In the genomic region with DNA sequence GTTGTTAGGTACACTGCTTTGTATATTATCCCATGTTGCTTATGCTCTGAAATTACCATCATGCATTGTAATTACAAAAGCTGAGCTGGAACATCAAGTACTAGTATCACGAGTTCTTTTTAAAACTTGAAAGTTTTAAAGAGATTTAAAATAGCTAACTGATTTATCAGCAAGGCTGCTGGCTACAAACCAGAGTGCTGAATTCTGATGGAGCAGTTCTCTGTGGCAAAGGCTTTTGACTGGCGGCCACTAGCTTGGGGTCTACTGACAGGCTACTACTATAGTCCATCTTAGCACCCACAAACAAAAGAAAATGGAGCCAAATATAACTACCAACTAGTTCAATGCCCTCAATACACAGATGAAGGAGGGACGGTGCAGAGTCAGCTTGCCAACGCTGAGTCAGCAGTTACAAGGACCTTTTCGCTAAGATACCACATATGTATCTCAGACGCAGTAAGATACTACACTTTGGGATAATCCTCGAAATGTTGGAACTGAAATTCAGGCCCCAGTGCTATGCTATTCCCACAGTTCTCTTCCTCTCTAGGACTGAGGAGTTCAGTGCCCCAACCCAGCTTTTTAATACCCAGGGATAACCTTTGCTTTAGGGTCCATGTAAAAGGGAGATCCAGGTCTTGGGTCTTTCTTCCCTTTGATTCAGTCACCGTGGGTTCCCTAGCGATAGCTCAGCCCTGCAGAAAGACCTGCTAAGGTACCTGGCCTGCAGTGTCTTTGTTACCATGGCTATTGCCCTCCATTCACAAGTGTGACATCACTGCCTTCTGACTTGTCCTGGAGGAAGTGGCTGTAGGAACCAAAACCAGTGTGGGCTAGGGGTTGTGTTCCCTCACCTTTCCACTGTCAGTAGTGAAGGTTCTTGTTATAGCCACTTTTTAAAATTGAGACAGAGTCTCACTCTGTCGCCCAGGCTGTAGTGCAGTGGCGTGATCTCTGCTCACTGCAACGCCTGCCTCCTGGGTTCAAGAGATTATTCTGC, we compare ENCODE assay signal across 1 cellular context.
TF ChIP-seq lines count a peak whose summit lies in the region.

No MANE protein-coding gene starts in this region.

TF ChIP-seq in GM12878, 131 proteins besides CTCF, POLR2A, EP300 and RAD21:
- peak; percentile 35; the same call in 1 of the 2 replicates for TF ChIP-seq NR2C1 (IDR thresholded peaks at IDR 0.05)
- TF ChIP-seq KLF5 (IDR thresholded peaks at IDR 0.05; ENCODE audit: partially characterized antibody): no peak
